Comparison of ENCODE assay signal across 11 cellular contexts in genomic region chr13:26074706-26075105, GRCh38. TPM values are rescaled to one million over a fixed set of nuclear protein-coding genes. Genes with fewer than 3 reads are reported as not detected.
A peak's percentile ranks its signal among the peaks of the same experiment; 100 is the strongest.
DNase-seq lines count a peak whose midpoint lies in the region; ATAC-seq and TF ChIP-seq lines count a peak whose summit lies in the region.
"Had no signal": no experiment of that assay in that cellular context is flagged by ENCODE, and none has a peak within 500 bp of the region (broad histone marks: within the 10 kb centered on the region; RNA-seq: fewer than 3 reads in every experiment).

No MANE protein-coding gene starts in this region.

- no peak for TF ChIP-seq EP300 in Ishikawa (IDR thresholded peaks at IDR 0.05; ENCODE audit: borderline replicate concordance)

- intact Hi-C loops in Right ventricle myocardium superior (cut with DNase I), result no loop called here

- DNase-seq in AG09319 (ENCODE audit: extremely low read depth, low read depth) (peak; percentile 15), cardiac fibroblast (ENCODE audit: low read depth in 2 of 2) (peak; percentile 18 to 65), medulla oblongata (ENCODE audit: extremely low spot score) (peak; percentile 20), Right ventricle myocardium superior (no peak)
- no peak for DNase-seq in activated T-cell treated with anti-CD3 and anti-CD28 coated beads, Interleukin-2, amount 50 U/mL, for 48 hours
- DNase-seq: activated naive CD8-positive, alpha-beta T cell treated with anti-CD3 and anti-CD28 coated beads, Interleukin-2, amount 10 ng/mL, durations not matched to agents 7 days and 5 days; naive thymus-derived CD8-positive, alpha-beta T cell; NCI-H2029 treated with DMSO at 0.1 percent for 48 hours had no signal

- no peak; the same call in 1 of the 2 replicates for TF ChIP-seq CTCF in AG09319 (IDR thresholded peaks at IDR 0.05; ENCODE audit: low read depth, low read length)
- peak; percentile 11 for TF ChIP-seq CTCF in cardiac fibroblast (IDR thresholded peaks at IDR 0.05; ENCODE audit: low read depth, low read length)

- no peak overlapping the region for H3K4me3 ChIP-seq in cardiac fibroblast (replicated peaks in 1 of 2; ENCODE audit: low read depth in 2 of 2, low read length in 2 of 2)

- TF ChIP-seq RAD21 in Ishikawa (IDR thresholded peaks at IDR 0.05; ENCODE audit: low read depth), result no peak

- ATAC-seq in GM18520 (IDR thresholded peaks at IDR 0.05; ENCODE audit: unreplicated experiment) (no peak), Right ventricle myocardium superior (ENCODE audit: poor library complexity) (no peak), HG02970 (IDR thresholded peaks at IDR 0.05; ENCODE audit: low FRiP score, unreplicated experiment) (no peak)
- ATAC-seq: naive thymus-derived CD8-positive, alpha-beta T cell had no signal

TF ChIP-seq in Ishikawa, 13 proteins besides CTCF, POLR2A, EP300 and RAD21:
- 0 out of 2 replicates have a peak, but pooled peaks have one; percentile 18 for TF ChIP-seq TEAD4 (IDR thresholded peaks at IDR 0.05)
- no peak for TF ChIP-seq YY1 (IDR thresholded peaks at IDR 0.05; ENCODE audit: low read depth)

RNA-seq across cellular contexts. Expression of gene SHISA2, which starts 22.9 kb away (rescaled TPM):
- 0.11 TPM for total RNA-seq in Right ventricle myocardium superior

Comparison
In these comparisons a context has a peak if more than half of its experiments do, and no peak if none do; other contexts are left out.
1. DNase-seq: peak in AG09319 (single experiment), cardiac fibroblast (2 of 2) and medulla oblongata (single experiment); none in activated T-cell treated with anti-CD3 and anti-CD28 coated beads, Interleukin-2, amount 50 U/mL, for 48 hours (0 of 2) and Right ventricle myocardium superior (single experiment).